ENCODE assay signal across 35 cellular contexts in genomic region chr1:171206956-171207355, GRCh38. TPM values are rescaled to one million over a fixed set of nuclear protein-coding genes. Genes with fewer than 3 reads are reported as not detected.
"Had no signal": no experiment of that assay in that cellular context is flagged by ENCODE, and none has a peak within 500 bp of the region (broad histone marks: within the 10 kb centered on the region; RNA-seq: fewer than 3 reads in every experiment).

No MANE protein-coding gene starts in this region.

- H3K9me3 Mint-ChIP-seq: activated naive CD4-positive, alpha-beta T cell treated with anti-CD3 and anti-CD28 coated beads for 36 hours; activated naive CD8-positive, alpha-beta T cell treated with anti-CD3 and anti-CD28 coated beads for 36 hours; activated T-helper 1 cell treated with anti-CD3 and anti-CD28 coated beads, Interleukin-12 subunit alpha, Interleukin-12 subunit beta, Interleukin-2, Interleukin-4 antibody, amounts not matched to agents 30 ng/mL and 10 ng/mL and 1 ng/mL, durations not matched to agents 14 hours and 24 hours and 36 hours; dendritic cell treated with granulocyte-macrophage colony-stimulating factor and Interleukin-4, amounts not matched to agents 40 ng/mL and 50 ng/mL, for 4 days; endodermal cell; memory B cell; naive thymus-derived CD8-positive, alpha-beta T cell; neural crest cell; T-helper 1 cell treated with Interleukin-12 subunit alpha and Interleukin-12 subunit beta and Interleukin-4 antibody, amounts not matched to agents 30 μg/mL and 1 μg/mL, for 36 hours had no signal

- H3K9me3 ChIP-seq: adrenal gland, right lobe of liver, stomach, suprapubic skin, tibial nerve, uterus had no signal

- DNase-seq: activated CD4-positive, alpha-beta T cell treated with anti-CD3 and anti-CD28 coated beads for 4 hours; activated CD4-positive, alpha-beta T cell treated with anti-CD3 and anti-CD28 coated beads, Interleukin-2, amount 50 U/mL, for 48 hours; activated CD8-positive, alpha-beta memory T cell treated with anti-CD3 and anti-CD28 coated beads, Interleukin-2, amount 50 U/mL, for 4 hours; activated effector memory CD4-positive, alpha-beta T cell treated with anti-CD3 and anti-CD28 coated beads, Interleukin-2, amount 50 U/mL, for 16 hours; activated naive CD4-positive, alpha-beta T cell treated with anti-CD3 and anti-CD28 coated beads for 36 hours; activated naive CD8-positive, alpha-beta T cell treated with anti-CD3 and anti-CD28 coated beads for 36 hours; activated T-cell treated with anti-CD3 and anti-CD28 coated beads, Interleukin-2, amount 50 U/mL, for 1 hour; adrenal gland; brain microvascular endothelial cell; central memory CD4-positive, alpha-beta T cell; endodermal cell; islet precursor cell; midbrain; naive thymus-derived CD8-positive, alpha-beta T cell; nucleus accumbens; right lobe of liver; stimulated activated CD4-positive, alpha-beta T cell treated with anti-CD3 and anti-CD28 coated beads, Interleukin-12 subunit alpha, Interleukin-12 subunit beta, amount 100 ng/mL, for 4 hours; stimulated activated CD4-positive, alpha-beta T cell treated with anti-CD3 and anti-CD28 coated beads, Interleukin-4, amount 100 ng/mL, for 1 hour; stomach; SW 1271; T-helper 9 cell had no signal

- H3K27ac Mint-ChIP-seq: activated naive CD4-positive, alpha-beta T cell treated with anti-CD3 and anti-CD28 coated beads for 36 hours; activated naive CD8-positive, alpha-beta T cell treated with anti-CD3 and anti-CD28 coated beads for 36 hours; activated T-helper 1 cell treated with anti-CD3 and anti-CD28 coated beads, Interleukin-12 subunit alpha, Interleukin-12 subunit beta, Interleukin-2, Interleukin-4 antibody, amounts not matched to agents 30 ng/mL and 10 ng/mL and 1 ng/mL, durations not matched to agents 14 hours and 24 hours and 36 hours; dendritic cell treated with granulocyte-macrophage colony-stimulating factor and Interleukin-4, amounts not matched to agents 40 ng/mL and 50 ng/mL, for 4 days; endodermal cell; memory B cell; naive thymus-derived CD8-positive, alpha-beta T cell; T-helper 1 cell treated with Interleukin-12 subunit alpha and Interleukin-12 subunit beta and Interleukin-4 antibody, amounts not matched to agents 30 μg/mL and 1 μg/mL, for 36 hours had no signal

- H3K4me1 ChIP-seq: adrenal gland, uterus had no signal

- H3K27me3 ChIP-seq: adrenal gland, brain microvascular endothelial cell, hepatocyte, right lobe of liver, stomach, suprapubic skin, tibial nerve, uterus had no signal

- H3K36me3 ChIP-seq: brain microvascular endothelial cell, right lobe of liver, stomach, suprapubic skin, uterus had no signal

- H3K4me1 Mint-ChIP-seq: activated naive CD8-positive, alpha-beta T cell treated with anti-CD3 and anti-CD28 coated beads for 36 hours; memory B cell; naive thymus-derived CD8-positive, alpha-beta T cell had no signal

- H3K27ac ChIP-seq: adrenal gland, brain microvascular endothelial cell, hepatocyte, skin epidermis, suprapubic skin, uterus, VCaP had no signal

- H3K4me3 Mint-ChIP-seq: activated naive CD4-positive, alpha-beta T cell treated with anti-CD3 and anti-CD28 coated beads for 36 hours; activated naive CD8-positive, alpha-beta T cell treated with anti-CD3 and anti-CD28 coated beads for 36 hours; activated T-helper 1 cell treated with anti-CD3 and anti-CD28 coated beads, Interleukin-12 subunit alpha, Interleukin-12 subunit beta, Interleukin-2, Interleukin-4 antibody, amounts not matched to agents 30 ng/mL and 10 ng/mL and 1 ng/mL, durations not matched to agents 14 hours and 24 hours and 36 hours; dendritic cell treated with granulocyte-macrophage colony-stimulating factor and Interleukin-4, amounts not matched to agents 40 ng/mL and 50 ng/mL, for 4 days; endodermal cell; memory B cell; naive thymus-derived CD8-positive, alpha-beta T cell; neural crest cell; T-helper 1 cell treated with Interleukin-12 subunit alpha and Interleukin-12 subunit beta and Interleukin-4 antibody, amounts not matched to agents 30 μg/mL and 1 μg/mL, for 36 hours had no signal

- H3K4me3 ChIP-seq: adrenal gland, hepatocyte, right lobe of liver, skin epidermis, stomach, suprapubic skin, tibial nerve, uterus had no signal

- ATAC-seq: esophagus mucosa; naive thymus-derived CD8-positive, alpha-beta T cell had no signal

RNA-seq across cellular contexts. Expression of gene FMO2, which starts 21.9 kb away (rescaled TPM):
- total RNA-seq: activated CD8-positive, alpha-beta memory T cell treated with anti-CD3 and anti-CD28 coated beads for 36 hours; activated naive CD4-positive, alpha-beta T cell treated with anti-CD3 and anti-CD28 coated beads for 36 hours; activated naive CD8-positive, alpha-beta T cell treated with anti-CD3 and anti-CD28 coated beads for 36 hours; activated T-helper 1 cell treated with anti-CD3 and anti-CD28 coated beads, Interleukin-12 subunit alpha, Interleukin-12 subunit beta, Interleukin-2, Interleukin-4 antibody, amounts not matched to agents 30 ng/mL and 10 ng/mL and 1 ng/mL, durations not matched to agents 14 hours and 24 hours and 36 hours; astrocyte; endodermal cell; naive thymus-derived CD8-positive, alpha-beta T cell; neural crest cell had no signal
- polyA plus RNA-seq: hepatocyte; naive thymus-derived CD8-positive, alpha-beta T cell had no signal

RNA-seq across cellular contexts. Expression of gene FMO1, which starts 41.3 kb away (rescaled TPM):
- total RNA-seq: activated CD8-positive, alpha-beta memory T cell treated with anti-CD3 and anti-CD28 coated beads for 36 hours; activated naive CD4-positive, alpha-beta T cell treated with anti-CD3 and anti-CD28 coated beads for 36 hours; activated naive CD8-positive, alpha-beta T cell treated with anti-CD3 and anti-CD28 coated beads for 36 hours; activated T-helper 1 cell treated with anti-CD3 and anti-CD28 coated beads, Interleukin-12 subunit alpha, Interleukin-12 subunit beta, Interleukin-2, Interleukin-4 antibody, amounts not matched to agents 30 ng/mL and 10 ng/mL and 1 ng/mL, durations not matched to agents 14 hours and 24 hours and 36 hours; astrocyte; endodermal cell; naive thymus-derived CD8-positive, alpha-beta T cell; neural crest cell had no signal
- polyA plus RNA-seq: naive thymus-derived CD8-positive, alpha-beta T cell had no signal
